ENCODE assay signal across 8 cellular contexts in the genomic region with DNA sequence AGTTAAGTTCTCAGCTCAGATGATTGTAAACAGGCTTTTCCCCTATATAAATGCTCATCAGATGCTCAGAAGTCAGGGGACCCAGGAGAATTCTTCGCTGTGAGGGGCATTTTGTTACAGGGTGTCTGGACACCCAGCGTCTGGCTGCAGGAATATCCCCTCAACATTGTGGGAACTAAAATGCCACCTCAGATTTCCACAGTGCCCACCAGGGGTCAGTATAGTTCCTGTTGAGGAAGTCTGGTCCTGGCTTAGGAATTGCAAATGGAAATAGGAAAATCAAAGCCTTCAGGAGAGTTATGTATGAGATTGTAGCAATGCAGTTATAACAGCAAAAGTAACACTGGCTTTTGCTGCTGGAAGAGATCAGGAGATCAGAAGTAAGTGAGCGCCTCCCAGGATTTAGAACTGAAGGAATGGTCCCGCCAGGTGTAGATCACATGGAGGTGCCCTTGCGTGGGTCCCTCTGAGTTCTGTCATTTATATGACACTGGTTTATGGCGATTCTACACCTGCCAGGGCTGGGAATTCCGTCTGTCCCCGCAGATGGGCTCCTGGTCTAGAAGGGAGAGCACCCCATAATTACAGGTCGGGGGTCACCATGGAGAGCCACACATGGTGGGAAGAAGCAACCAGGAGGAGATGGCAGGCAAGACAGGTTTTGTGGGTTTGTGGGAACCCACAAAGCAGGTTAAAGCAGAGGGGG. TPM values are rescaled to one million over a fixed set of nuclear protein-coding genes. Genes with fewer than 3 reads are reported as not detected.
DNase-seq lines count a peak whose midpoint lies in the region; ATAC-seq and TF ChIP-seq lines count a peak whose summit lies in the region.

No MANE protein-coding gene starts in this region.

- no peaks in the 10 kb centered on the region for H3K79me1 ChIP-seq in mesendoderm (ENCODE audit: low read length)

- no peaks in the 10 kb centered on the region for H3K9me3 Mint-ChIP-seq in activated CD8-positive, alpha-beta memory T cell treated with anti-CD3 and anti-CD28 coated beads, Interleukin-2, amount 10 ng/mL, durations not matched to agents 7 days and 5 days (ENCODE audit: low read depth)

- no peak overlapping the region for H4K8ac ChIP-seq in mesendoderm (ENCODE audit: low read depth, low read length)

- peak; percentile 39 to 70 (median 58) for TF ChIP-seq CTCF in vagina (IDR thresholded peaks at IDR 0.05)

- no peak overlapping the region for H3K4me3 Mint-ChIP-seq in activated CD8-positive, alpha-beta memory T cell treated with anti-CD3 and anti-CD28 coated beads, Interleukin-2, amount 10 ng/mL, durations not matched to agents 7 days and 5 days
- H3K4me3 Mint-ChIP-seq in T-helper 17 cell, result no peak overlapping the region

- no peak for TF ChIP-seq POLR2A in vagina (IDR thresholded peaks at IDR 0.05)

- intact Hi-C loops in vagina (cut with DNase I), result loop anchor here (5.0 kb wide), 1 partner anchor 133 kb away; no protein-coding TSS in a partner anchor

- no peak overlapping the region for H3K4ac ChIP-seq in mesendoderm (ENCODE audit: low read depth, low read length)

- no peak overlapping the region for H2AK5ac ChIP-seq in mesendoderm (ENCODE audit: low read length)

- no peak overlapping the region for H3K27ac Mint-ChIP-seq in activated CD8-positive, alpha-beta memory T cell treated with anti-CD3 and anti-CD28 coated beads, Interleukin-2, amount 10 ng/mL, durations not matched to agents 7 days and 5 days
- no peak overlapping the region for H3K27ac Mint-ChIP-seq in T-helper 17 cell

- H4K5ac ChIP-seq in mesendoderm (ENCODE audit: low read length), result no peak overlapping the region

- CTCF ChIA-PET in activated CD8-positive, alpha-beta memory T cell treated with anti-CD3 and anti-CD28 coated beads, Interleukin-2, amount 10 ng/mL, durations not matched to agents 7 days and 5 days (lab: Charles Lee), result no interaction called here

- H3K36me3 ChIP-seq in mesendoderm (ENCODE audit: control insufficient read depth, insufficient read depth, low read length) (peaks cover 9% of the 10 kb centered on the region), vagina (no peaks in the 10 kb centered on the region)

- no peaks in the 10 kb centered on the region for H3K36me3 Mint-ChIP-seq in activated CD8-positive, alpha-beta memory T cell treated with anti-CD3 and anti-CD28 coated beads, Interleukin-2, amount 10 ng/mL, durations not matched to agents 7 days and 5 days
- H3K36me3 Mint-ChIP-seq in T-helper 17 cell (ENCODE audit: low read depth), result peaks cover 2% of the 10 kb centered on the region

- H3K27me3 ChIP-seq in mesendoderm (ENCODE audit: insufficient read depth, low read length, poor library complexity) (no peaks in the 10 kb centered on the region), vagina (no peaks in the 10 kb centered on the region)

- H3K79me2 ChIP-seq in mesendoderm (ENCODE audit: control insufficient read depth, insufficient read depth, low read length), result no peaks in the 10 kb centered on the region

- no peak overlapping the region for H3K4me2 ChIP-seq in mesendoderm (ENCODE audit: low read length)

- no peak overlapping the region for H2BK5ac ChIP-seq in mesendoderm (ENCODE audit: low read length)

- ATAC-seq in activated CD8-positive, alpha-beta memory T cell treated with anti-CD3 and anti-CD28 coated beads, Interleukin-2, amount 10 ng/mL, durations not matched to agents 7 days and 5 days, result no peak
- ATAC-seq in T-helper 17 cell (peak; percentile 49), HG02623 (IDR thresholded peaks at IDR 0.05; ENCODE audit: unreplicated experiment) (no peak)

- no peak overlapping the region for H3K27ac ChIP-seq in mesendoderm (ENCODE audit: low read depth, low read length)
- no peak overlapping the region for H3K27ac ChIP-seq in vagina

- H3K27me3 Mint-ChIP-seq in activated CD8-positive, alpha-beta memory T cell treated with anti-CD3 and anti-CD28 coated beads, Interleukin-2, amount 10 ng/mL, durations not matched to agents 7 days and 5 days, result no peaks in the 10 kb centered on the region
- H3K27me3 Mint-ChIP-seq in T-helper 17 cell, result peaks cover 21% of the 10 kb centered on the region

- no CpG with 5 or more reads among the region's 9 CpGs for WGBS in mesendoderm (ENCODE audit: extremely low coverage, insufficient coverage, low lambda C conversion rate)

- no peak overlapping the region for H3K9ac ChIP-seq in mesendoderm (ENCODE audit: low read length)

- no peak overlapping the region for H3K18ac ChIP-seq in mesendoderm (ENCODE audit: low read length)

- H3K4me1 Mint-ChIP-seq in activated CD8-positive, alpha-beta memory T cell treated with anti-CD3 and anti-CD28 coated beads, Interleukin-2, amount 10 ng/mL, durations not matched to agents 7 days and 5 days, result no peaks in the 10 kb centered on the region
- H3K4me1 Mint-ChIP-seq in T-helper 17 cell, result peaks cover 4% of the 10 kb centered on the region

- H2BK15ac ChIP-seq in mesendoderm (replicated peaks; ENCODE audit: low read depth), result no peak overlapping the region

- peak; percentile 9 for DNase-seq in activated CD8-positive, alpha-beta memory T cell treated with anti-CD3 and anti-CD28 coated beads, Interleukin-2, amount 50 U/mL, for 24 hours (ENCODE audit: extremely low read depth)
- DNase-seq in activated CD8-positive, alpha-beta memory T cell treated with anti-CD3 and anti-CD28 coated beads, Interleukin-2, amount 10 ng/mL, durations not matched to agents 7 days and 5 days, result no peak
- DNase-seq in M059J (ENCODE audit: low read depth) (peak; percentile 69), T-helper 17 cell (no peak), epidermal melanocyte (ENCODE audit: insufficient read length, low spot score) (peak; percentile 90), mesendoderm (peak; percentile 78), vagina (ENCODE audit: extremely low spot score in 2 of 2) (peak in 1 of 2 donors; percentile 84)

- no peak overlapping the region for H3K23ac ChIP-seq in mesendoderm (ENCODE audit: low read length)

- no peaks in the 10 kb centered on the region for H3K4me1 ChIP-seq in mesendoderm (ENCODE audit: control insufficient read depth, low read depth, low read length)
- no peaks in the 10 kb centered on the region for H3K4me1 ChIP-seq in vagina

- no peak overlapping the region for H3K56ac ChIP-seq in mesendoderm (ENCODE audit: low read length)

- H2BK120ac ChIP-seq in mesendoderm (ENCODE audit: low read depth, low read length), result no peak overlapping the region

- no peaks in the 10 kb centered on the region for H3K9me3 ChIP-seq in T-helper 17 cell (ENCODE audit: control insufficient read depth, low read length, poor library complexity, severe bottlenecking)
- no peaks in the 10 kb centered on the region for H3K9me3 ChIP-seq in vagina

- H3K4me3 ChIP-seq in mesendoderm (ENCODE audit: low read length) (no peak overlapping the region), vagina (no peak overlapping the region)

RNA-seq across cellular contexts. Expression of gene CTSL, which starts 47.1 kb away (rescaled TPM):
- total RNA-seq in activated CD8-positive, alpha-beta memory T cell treated with anti-CD3 and anti-CD28 coated beads, Interleukin-2, amount 10 ng/mL, durations not matched to agents 7 days and 5 days, result under 1 TPM in 1 of 2 experiments, not detected in 1; 0.96 TPM
- total RNA-seq in M059J (2014; rRNA removed; shearing (Covaris generic)), result 174 and 202 TPM in 2 replicates
- 1 to 10 TPM; 3.4 to 4.0 TPM for total RNA-seq in T-helper 17 cell
- 32.4 TPM for polyA plus RNA-seq in mesendoderm (2013, experiment 1 of 2)
- polyA plus RNA-seq in mesendoderm (2013, experiment 2 of 2), result 31.7 TPM
- total RNA-seq in vagina, result 68.0 TPM

Comparison
In these comparisons a context has a peak if more than half of its experiments do, and no peak if none do; other contexts are left out.
1. DNase-seq: peak in activated CD8-positive, alpha-beta memory T cell treated with anti-CD3 and anti-CD28 coated beads, Interleukin-2, amount 50 U/mL, for 24 hours (single experiment), M059J (single experiment), epidermal melanocyte (single experiment) and mesendoderm (single experiment); none in activated CD8-positive, alpha-beta memory T cell treated with anti-CD3 and anti-CD28 coated beads, Interleukin-2, amount 10 ng/mL, durations not matched to agents 7 days and 5 days (single experiment) and T-helper 17 cell (0 of 3).
2. RNA of gene CTSL, which starts 47.1 kb away (total RNA-seq): 174 to 202 TPM in M059J and 68.0 TPM in vagina (single experiment); 3.4 to 4.0 TPM in T-helper 17 cell and 0.96 TPM in activated CD8-positive, alpha-beta memory T cell treated with anti-CD3 and anti-CD28 coated beads, Interleukin-2, amount 10 ng/mL, durations not matched to agents 7 days and 5 days; every median in the first group is over 10 times any median in the second.